Comparison of ENCODE assay signal across 10 cellular contexts in genomic region chr5:159481751-159482150, GRCh38.
"Had no signal": no experiment of that assay in that cellular context is flagged by ENCODE, and none has a peak within 500 bp of the region (broad histone marks: within the 10 kb centered on the region; RNA-seq: fewer than 3 reads in every experiment).

No MANE protein-coding gene starts in this region.

- H3K27ac ChIP-seq: GM23248 had no signal

- H3K4me3 ChIP-seq: GM23248, GM23338, HAP-1 had no signal

- H3K4me1 Mint-ChIP-seq: GM23338, H9 had no signal

- H3K27ac Mint-ChIP-seq: GM23338, H9, HFFc6 had no signal

- H3K4me2 ChIP-seq: GM23338 had no signal

- H3K4me3 Mint-ChIP-seq: GM23338, H9, HFFc6 had no signal

- H3K36me3 ChIP-seq: HAP-1 had no signal

- DNase-seq: GM23248, GOT3, H7, H9, HCEC 1CT, HFFc6 had no signal

- H3K4me1 ChIP-seq: HAP-1 had no signal

- H3K9me3 ChIP-seq: HAP-1 had no signal

- FAIRE-seq: H1, H54 had no signal

- H3K9ac ChIP-seq: GM23248 had no signal

- H3K9me3 Mint-ChIP-seq: GM23338, H9, HFFc6 had no signal

- H2AFZ ChIP-seq: GM23248, GM23338 had no signal
